In genomic region chr10:97981816-97982215, GRCh38 we compare ENCODE assay signal across 25 cellular contexts. TPM values are rescaled to one million over a fixed set of nuclear protein-coding genes. Genes with fewer than 3 reads are reported as not detected.
DNase-seq lines count a peak whose midpoint lies in the region; ATAC-seq and TF ChIP-seq lines count a peak whose summit lies in the region.
"Had no signal": no experiment of that assay in that cellular context is flagged by ENCODE, and none has a peak within 500 bp of the region (broad histone marks: within the 10 kb centered on the region; RNA-seq: fewer than 3 reads in every experiment).

No MANE protein-coding gene starts in this region.

- H3K27me3 ChIP-seq in MM.1S (replicated peaks; ENCODE audit: insufficient read depth, low read length): peaks cover 19% of the 10 kb centered on the region
- H3K27me3 ChIP-seq: BLaER1 had no signal

- no peak overlapping the region for H3K27ac Mint-ChIP-seq in stimulated activated naive CD8-positive, alpha-beta T cell treated with anti-CD3 and anti-CD28 coated beads, Interleukin-15, amount 100 ng/mL, for 72 hours
- no peak overlapping the region for H3K27ac Mint-ChIP-seq in activated T-helper 17 cell treated with anti-CD3 and anti-CD28 coated beads, Interleukin-2, amount 50 U/mL, for 72 hours
- H3K27ac Mint-ChIP-seq: CD14-positive monocyte; CD4-positive, alpha-beta memory T cell; CD4-positive, CD25-positive, alpha-beta regulatory T cell; CD8-positive, alpha-beta memory T cell had no signal

- H3K27ac ChIP-seq in MM.1S (ENCODE audit: low read length): no peak overlapping the region
- H3K27ac ChIP-seq: BLaER1 had no signal

- H3K36me3 Mint-ChIP-seq in activated T-helper 17 cell treated with anti-CD3 and anti-CD28 coated beads, Interleukin-2, amount 50 U/mL, for 72 hours (ENCODE audit: low read depth): no peaks in the 10 kb centered on the region
- H3K36me3 Mint-ChIP-seq: CD14-positive monocyte; CD4-positive, alpha-beta memory T cell; CD4-positive, CD25-positive, alpha-beta regulatory T cell; CD8-positive, alpha-beta memory T cell had no signal

- no peaks in the 10 kb centered on the region for H3K36me3 ChIP-seq in MM.1S (replicated peaks; ENCODE audit: insufficient read depth, low read length)
- no peaks in the 10 kb centered on the region for H3K36me3 ChIP-seq in mucosa of descending colon (ENCODE audit: low read depth)
- H3K36me3 ChIP-seq: BE2C, BLaER1 had no signal

- no peaks in the 10 kb centered on the region for H4K20me1 ChIP-seq in MM.1S (ENCODE audit: insufficient read depth, low read length)
- H4K20me1 ChIP-seq: BLaER1 had no signal

- H3F3A ChIP-seq in MM.1S (ENCODE audit: insufficient read depth, low read length): no peaks in the 10 kb centered on the region

- H3K9me3 Mint-ChIP-seq in stimulated activated naive CD8-positive, alpha-beta T cell treated with anti-CD3 and anti-CD28 coated beads, Interleukin-15, amount 100 ng/mL, for 72 hours: no peaks in the 10 kb centered on the region
- H3K9me3 Mint-ChIP-seq in activated T-helper 17 cell treated with anti-CD3 and anti-CD28 coated beads, Interleukin-2, amount 50 U/mL, for 72 hours: no peaks in the 10 kb centered on the region
- H3K9me3 Mint-ChIP-seq: CD4-positive, alpha-beta memory T cell; CD4-positive, CD25-positive, alpha-beta regulatory T cell had no signal

- H3K9me2 ChIP-seq in MM.1S (replicated peaks; ENCODE audit: insufficient read depth, low read length): no peaks in the 10 kb centered on the region

- H3K4me3 ChIP-seq in MM.1S (ENCODE audit: low read length) (no peak overlapping the region), mucosa of descending colon (no peak overlapping the region)
- H3K4me3 ChIP-seq: BLaER1 had no signal

- no peaks in the 10 kb centered on the region for H3K79me2 ChIP-seq in MM.1S (ENCODE audit: low read length)

- H3K27me3 Mint-ChIP-seq in stimulated activated naive CD8-positive, alpha-beta T cell treated with anti-CD3 and anti-CD28 coated beads, Interleukin-15, amount 100 ng/mL, for 72 hours: peaks cover 83% of the 10 kb centered on the region
- H3K27me3 Mint-ChIP-seq in activated T-helper 17 cell treated with anti-CD3 and anti-CD28 coated beads, Interleukin-2, amount 50 U/mL, for 72 hours: peaks cover 52% of the 10 kb centered on the region

- no peak for DNase-seq in stimulated activated naive CD8-positive, alpha-beta T cell treated with anti-CD3 and anti-CD28 coated beads, Interleukin-15, amount 100 ng/mL, for 72 hours
- DNase-seq in stimulated activated naive CD8-positive, alpha-beta T cell treated with anti-CD3 and anti-CD28 coated beads, Interleukin-15, Interleukin-2, amounts not matched to agents 100 U/mL and 50 U/mL, for 24 hours: no peak
- DNase-seq in MM.1S (peak; percentile 63), NCI-H748 treated with DMSO at 0.1 percent for 48 hours (lab: John Stamatoyannopoulos, UW) (no peak), kidney tubule cell (ENCODE audit: low spot score) (no peak), mucosa of descending colon (no peak)
- DNase-seq: 8988T; ACHN; BE2C; C1 segment of cervical spinal cord; CD4-positive, alpha-beta memory T cell; CD4-positive, CD25-positive, alpha-beta regulatory T cell; CD8-positive, alpha-beta memory T cell; COR-L47; DMS 273 treated with DMSO at 0.1 percent for 48 hours; DMS153; DMS53; DMS79; DND-41; EL; GDM1 had no signal

- no peak overlapping the region for H3K9ac ChIP-seq in MM.1S (ENCODE audit: low read length)
- H3K9ac ChIP-seq: BLaER1 had no signal

- H2AFZ ChIP-seq in MM.1S (ENCODE audit: low read length): no peak overlapping the region

- no peak overlapping the region for H3K4me3 Mint-ChIP-seq in stimulated activated naive CD8-positive, alpha-beta T cell treated with anti-CD3 and anti-CD28 coated beads, Interleukin-15, amount 100 ng/mL, for 72 hours
- no peak overlapping the region for H3K4me3 Mint-ChIP-seq in activated T-helper 17 cell treated with anti-CD3 and anti-CD28 coated beads, Interleukin-2, amount 50 U/mL, for 72 hours
- H3K4me3 Mint-ChIP-seq: CD14-positive monocyte; CD4-positive, alpha-beta memory T cell; CD4-positive, CD25-positive, alpha-beta regulatory T cell; CD8-positive, alpha-beta memory T cell had no signal

- no peak overlapping the region for H3K4me2 ChIP-seq in MM.1S (ENCODE audit: low read depth, low read length)
- H3K4me2 ChIP-seq: BLaER1 had no signal

- intact Hi-C loops in mucosa of descending colon (cut with DNase I, micrococcal nuclease): no loop called here

- H3K4me1 ChIP-seq in MM.1S (ENCODE audit: low read length) (no peaks in the 10 kb centered on the region), mucosa of descending colon (ENCODE audit: low read depth) (no peaks in the 10 kb centered on the region)
- H3K4me1 ChIP-seq: BE2C, BLaER1 had no signal

- H3K4me1 Mint-ChIP-seq in stimulated activated naive CD8-positive, alpha-beta T cell treated with anti-CD3 and anti-CD28 coated beads, Interleukin-15, amount 100 ng/mL, for 72 hours: no peaks in the 10 kb centered on the region
- H3K4me1 Mint-ChIP-seq in activated T-helper 17 cell treated with anti-CD3 and anti-CD28 coated beads, Interleukin-2, amount 50 U/mL, for 72 hours: no peaks in the 10 kb centered on the region
- H3K4me1 Mint-ChIP-seq: CD14-positive monocyte; CD4-positive, alpha-beta memory T cell; CD4-positive, CD25-positive, alpha-beta regulatory T cell; CD8-positive, alpha-beta memory T cell had no signal

- TF ChIP-seq CTCF in MM.1S (IDR thresholded peaks at IDR 0.05; ENCODE audit: low read length) (no peak), mucosa of descending colon (IDR thresholded peaks at IDR 0.05) (no peak)

- ATAC-seq in stimulated activated naive CD8-positive, alpha-beta T cell treated with anti-CD3 and anti-CD28 coated beads, Interleukin-15, amount 100 ng/mL, for 72 hours: peak; percentile 69
- ATAC-seq in stimulated activated naive CD8-positive, alpha-beta T cell treated with anti-CD3 and anti-CD28 coated beads, Interleukin-15, Interleukin-2, amounts not matched to agents 100 U/mL and 50 U/mL, for 24 hours: no peak
- peak; percentile 64 for ATAC-seq in activated T-helper 17 cell treated with anti-CD3 and anti-CD28 coated beads, Interleukin-2, amount 50 U/mL, for 72 hours (replicated peaks)
- no peak for ATAC-seq in mucosa of descending colon

- H3K9me3 ChIP-seq in MM.1S (replicated peaks; ENCODE audit: insufficient read depth, low read length) (no peaks in the 10 kb centered on the region), mucosa of descending colon (no peaks in the 10 kb centered on the region)
- H3K9me3 ChIP-seq: BE2C, BLaER1 had no signal

RNA-seq across cellular contexts. Expression of gene CRTAC1, which starts 48.6 kb away (rescaled TPM):
- total RNA-seq in activated T-helper 17 cell treated with anti-CD3 and anti-CD28 coated beads, Interleukin-2, amount 50 U/mL, for 72 hours: not detected
- 1 to 10 TPM in 2 of 3 donors, under 1 TPM in 1; 0.17 to 8.8 (median 1.0) TPM for total RNA-seq in mucosa of descending colon
- total RNA-seq: A673; CD4-positive, alpha-beta memory T cell; CD4-positive, CD25-positive, alpha-beta regulatory T cell; CD8-positive, alpha-beta memory T cell had no signal

Comparison
In these comparisons a context has a peak if more than half of its experiments do, and no peak if none do; other contexts are left out.
1. ATAC-seq: peak in stimulated activated naive CD8-positive, alpha-beta T cell treated with anti-CD3 and anti-CD28 coated beads, Interleukin-15, amount 100 ng/mL, for 72 hours (single experiment) and activated T-helper 17 cell treated with anti-CD3 and anti-CD28 coated beads, Interleukin-2, amount 50 U/mL, for 72 hours (single experiment); none in stimulated activated naive CD8-positive, alpha-beta T cell treated with anti-CD3 and anti-CD28 coated beads, Interleukin-15, Interleukin-2, amounts not matched to agents 100 U/mL and 50 U/mL, for 24 hours (single experiment) and mucosa of descending colon (single experiment).